ENCODE assay signal across 11 cellular contexts in genomic region chr14:75905505-75905904, GRCh38.
DNase-seq lines count a peak whose midpoint lies in the region; ATAC-seq and TF ChIP-seq lines count a peak whose summit lies in the region.
"Had no signal": no experiment of that assay in that cellular context is flagged by ENCODE, and none has a peak within 500 bp of the region (broad histone marks: within the 10 kb centered on the region; RNA-seq: fewer than 3 reads in every experiment).

No MANE protein-coding gene starts in this region.

- H3K18ac ChIP-seq in mesenchymal stem cell (ENCODE audit: low read depth in 1 of 2, low read length in 2 of 2) = no peak overlapping the region

- ATAC-seq in GM19463 (IDR thresholded peaks at IDR 0.05; ENCODE audit: unreplicated experiment) (no peak), GM18868 (IDR thresholded peaks at IDR 0.05; ENCODE audit: unreplicated experiment) (no peak)

- H2AFZ ChIP-seq in mesenchymal stem cell (ENCODE audit: low read depth, low read length) = no peak overlapping the region

- H4K8ac ChIP-seq in mesenchymal stem cell (ENCODE audit: low read length) = no peak overlapping the region

- no peak overlapping the region for H2BK15ac ChIP-seq in mesenchymal stem cell (ENCODE audit: low read depth, poor library complexity, severe bottlenecking)

- no peak overlapping the region for H4K91ac ChIP-seq in mesenchymal stem cell (ENCODE audit: low read length)

- no peak overlapping the region for H3K9ac ChIP-seq in mesenchymal stem cell (ENCODE audit: low read length)

- no peak for TF ChIP-seq CTCF in AG10803 (conservative IDR thresholded peaks at IDR 0.05; ENCODE audit: low read length)
- TF ChIP-seq CTCF in NB4 (IDR thresholded peaks at IDR 0.05; ENCODE audit: low read depth, low read length) = no peak
- no peak for TF ChIP-seq CTCF in cardiac fibroblast (IDR thresholded peaks at IDR 0.05; ENCODE audit: low read depth, low read length)

- H3K36me3 ChIP-seq in mesenchymal stem cell (ENCODE audit: control insufficient read depth in 1 of 2, insufficient read depth in 2 of 2, low read depth in 1 of 2, low read length in 2 of 2) = peaks cover 7 to 11% of the 10 kb centered on the region in 2 experiments

- H3K23ac ChIP-seq in mesenchymal stem cell (ENCODE audit: low read length in 2 of 2) = no peak overlapping the region

- peak overlapping the region; percentile 27 for H3K27ac ChIP-seq in mesenchymal stem cell (ENCODE audit: low read length, poor library complexity, severe bottlenecking)
- H3K27ac ChIP-seq: neutrophil had no signal

- H3K4me1 ChIP-seq in mesenchymal stem cell (ENCODE audit: control insufficient read depth, insufficient read depth, low read depth, low read length) = peaks cover 3% of the 10 kb centered on the region

- no peaks in the 10 kb centered on the region for H3K9me3 ChIP-seq in mesenchymal stem cell (ENCODE audit: control insufficient read depth, low read length)
- H3K9me3 ChIP-seq: neutrophil had no signal

- H3K79me1 ChIP-seq in mesenchymal stem cell (replicated peaks; ENCODE audit: low read length, poor library complexity, severe bottlenecking) = peaks cover 5% of the 10 kb centered on the region

- H3K4ac ChIP-seq in mesenchymal stem cell (ENCODE audit: low read depth in 1 of 2, low read length in 2 of 2) = no peak overlapping the region

- no peak overlapping the region for H2AK5ac ChIP-seq in mesenchymal stem cell (ENCODE audit: low read length, severe bottlenecking)

- no peak overlapping the region for H3K4me3 ChIP-seq in AG10803 (ENCODE audit: low read length)
- H3K4me3 ChIP-seq in NB4 (ENCODE audit: low read depth, low read length) = no peak overlapping the region
- H3K4me3 ChIP-seq in cardiac fibroblast (replicated peaks in 1 of 2; ENCODE audit: low read depth in 2 of 2, low read length in 2 of 2) = no peak overlapping the region
- H3K4me3 ChIP-seq in mesenchymal stem cell (ENCODE audit: insufficient read depth in 1 of 2, low read depth in 1 of 2, low read length in 2 of 2) = no peak overlapping the region

- H3K14ac ChIP-seq in mesenchymal stem cell (ENCODE audit: low read length in 2 of 2) = no peak overlapping the region

- H2BK5ac ChIP-seq in mesenchymal stem cell (ENCODE audit: low read depth, low read length, poor library complexity, severe bottlenecking) = no peak overlapping the region

- peak; percentile 17 for DNase-seq in AG10803 (ENCODE audit: low read depth)
- peak; percentile 4 for DNase-seq in NB4 (ENCODE audit: low read depth)
- peak; percentile 44 to 77 for DNase-seq in cardiac fibroblast (ENCODE audit: low read depth in 2 of 2)
- peak; percentile 41 for DNase-seq in mesenchymal stem cell
- DNase-seq in activated naive CD4-positive, alpha-beta T cell treated with Interleukin-2 at 50 U/mL for 16 hours = no peak
- no peak for DNase-seq in cerebellum (ENCODE audit: low spot score)
- DNase-seq: cerebellar nuclear complex, NCI-H1694 had no signal

- WGBS in mesenchymal stem cell = 39% methylated on average over 2 of the region's 2 CpGs

- H2BK12ac ChIP-seq in mesenchymal stem cell (ENCODE audit: low read length in 2 of 2) = no peak overlapping the region

- no peak for TF ChIP-seq POLR2A in NB4 (IDR thresholded peaks at IDR 0.05; ENCODE audit: extremely low read depth, insufficient read length)

- no peak overlapping the region for H2BK120ac ChIP-seq in mesenchymal stem cell (ENCODE audit: low read depth, low read length)

- no peak overlapping the region for H3K4me2 ChIP-seq in mesenchymal stem cell (ENCODE audit: low read length, poor library complexity, severe bottlenecking)

- H3K27me3 ChIP-seq in mesenchymal stem cell (ENCODE audit: control insufficient read depth in 1 of 2, insufficient read depth in 1 of 2, low read length in 2 of 2) = no peaks in the 10 kb centered on the region
- H3K27me3 ChIP-seq: neutrophil had no signal

Comparison
In these comparisons a context has a peak if more than half of its experiments do, and no peak if none do; other contexts are left out.
1. DNase-seq: peak in AG10803 (single experiment), NB4 (single experiment), cardiac fibroblast (2 of 2) and mesenchymal stem cell (single experiment); none in activated naive CD4-positive, alpha-beta T cell treated with Interleukin-2 at 50 U/mL for 16 hours (single experiment) and cerebellum (single experiment).